In genomic region chr1:160099716-160100375, GRCh38 we compare ENCODE assay signal across 8 cellular contexts. TPM values are rescaled to one million over a fixed set of nuclear protein-coding genes. Genes with fewer than 3 reads are reported as not detected.
DNase-seq lines count a peak whose midpoint lies in the region; ATAC-seq and TF ChIP-seq lines count a peak whose summit lies in the region.
"Had no signal": no experiment of that assay in that cellular context is flagged by ENCODE, and none has a peak within 500 bp of the region (broad histone marks: within the 10 kb centered on the region; RNA-seq: fewer than 3 reads in every experiment).

No MANE protein-coding gene starts in this region.

- H3K9me3 ChIP-seq in left lung: no peaks in the 10 kb centered on the region

- peak overlapping the region; percentile 96 for H3K4me2 ChIP-seq in GM23338

- intact Hi-C loops in activated B cell treated with CpG ODN at 0.5 μM for 24 hours (cut with micrococcal nuclease): loop anchor here (1.0 to 10.0 kb wide), 4 partner anchors 95 to 1295 kb away; no protein-coding TSS in a partner anchor
- intact Hi-C loops in left lung (cut with DNase I): loop anchor here in 1 of 2 donors (2.0 to 10.0 kb wide), 3 partner anchors 95 to 192 kb away; partner anchors contain the start of gene CASQ1

- H3K27ac Mint-ChIP-seq in GM23338: no peak overlapping the region
- peak overlapping the region; percentile 85 for H3K27ac Mint-ChIP-seq in activated B cell treated with CpG ODN at 0.5 μM for 24 hours
- H3K27ac Mint-ChIP-seq in stimulated activated naive CD8-positive, alpha-beta T cell treated with anti-CD3 and anti-CD28 coated beads, Interleukin-15, amount 100 ng/mL, for 72 hours: peak overlapping the region; percentile 10 to 79

- ATAC-seq in GM23338 (no peak), activated B cell treated with CpG ODN at 0.5 μM for 24 hours (ENCODE audit: low read depth) (no peak), left lung (no peak)
- no peak for ATAC-seq in stimulated activated naive CD8-positive, alpha-beta T cell treated with anti-CD3 and anti-CD28 coated beads, Interleukin-15, amount 100 ng/mL, for 72 hours

- no peaks in the 10 kb centered on the region for H4K20me1 ChIP-seq in GM23338 (replicated peaks; ENCODE audit: insufficient read depth)

- peaks cover 5% of the 10 kb centered on the region for H3K36me3 Mint-ChIP-seq in GM23338 (ENCODE audit: low read depth)
- peaks cover 2% of the 10 kb centered on the region for H3K36me3 Mint-ChIP-seq in activated B cell treated with CpG ODN at 0.5 μM for 24 hours (ENCODE audit: low read depth)

- 0 out of 2 replicates have a peak overlapping the region, but pooled peaks have one; percentile 77 for H3K4me3 ChIP-seq in GM23338
- H3K4me3 ChIP-seq in left lung: no peak overlapping the region

- peaks cover 53% of the 10 kb centered on the region for H3K4me1 ChIP-seq in GM23338 (ENCODE audit: insufficient read depth)
- H3K4me1 ChIP-seq in left lung: peaks cover 0 to 41% of the 10 kb centered on the region in 2 donors

- H3F3A ChIP-seq in GM23338 (replicated peaks; ENCODE audit: low read depth): peaks cover 12% of the 10 kb centered on the region; the same call in 1 of the 2 replicates

- no peaks in the 10 kb centered on the region for H3K36me3 ChIP-seq in GM23338 (ENCODE audit: insufficient read depth)
- no peaks in the 10 kb centered on the region for H3K36me3 ChIP-seq in left lung

- H3K27me3 Mint-ChIP-seq in GM23338 (ENCODE audit: insufficient read depth, low read depth, poor library complexity) (peaks cover 9% of the 10 kb centered on the region), activated B cell treated with CpG ODN at 0.5 μM for 24 hours (no peaks in the 10 kb centered on the region)
- no peaks in the 10 kb centered on the region for H3K27me3 Mint-ChIP-seq in stimulated activated naive CD8-positive, alpha-beta T cell treated with anti-CD3 and anti-CD28 coated beads, Interleukin-15, amount 100 ng/mL, for 72 hours

- peaks cover 66% of the 10 kb centered on the region for H3K4me1 Mint-ChIP-seq in GM23338
- peaks cover 39% of the 10 kb centered on the region for H3K4me1 Mint-ChIP-seq in activated B cell treated with CpG ODN at 0.5 μM for 24 hours
- H3K4me1 Mint-ChIP-seq in stimulated activated naive CD8-positive, alpha-beta T cell treated with anti-CD3 and anti-CD28 coated beads, Interleukin-15, amount 100 ng/mL, for 72 hours: peaks cover 75% of the 10 kb centered on the region

- POLR2A ChIA-PET in activated B cell treated with CpG ODN at 0.5 μM for 24 hours (lab: Charles Lee): interaction anchor here (0.8 to 1.8 kb wide), 2 partner anchors 152 to 185 kb away, joined by 4 to 8 read pairs; partner anchors contain the start of gene PEX19

- no peaks in the 10 kb centered on the region for H3K9me2 ChIP-seq in GM23338 (ENCODE audit: insufficient read depth)

- H3K27me3 ChIP-seq in GM23338 (ENCODE audit: insufficient read depth) (no peaks in the 10 kb centered on the region), left lung (no peaks in the 10 kb centered on the region)

- TF ChIP-seq CTCF in GM23338 (conservative IDR thresholded peaks at IDR 0.05; ENCODE audit: low read depth in 2 of 2) (no peak), activated B cell treated with CpG ODN at 0.5 μM for 24 hours (IDR thresholded peaks at IDR 0.05) (no peak), left lung (IDR thresholded peaks at IDR 0.05) (no peak)

- no peak overlapping the region for H3K27ac ChIP-seq in GM23338 (ENCODE audit: low read depth)
- peak overlapping the region; percentile 89 to 90 for H3K27ac ChIP-seq in left lung

- no peak overlapping the region; the same call in 2 of the 3 replicates for H3K4me3 Mint-ChIP-seq in GM23338
- H3K4me3 Mint-ChIP-seq in activated B cell treated with CpG ODN at 0.5 μM for 24 hours: peak overlapping the region; percentile 84
- no peak overlapping the region for H3K4me3 Mint-ChIP-seq in stimulated activated naive CD8-positive, alpha-beta T cell treated with anti-CD3 and anti-CD28 coated beads, Interleukin-15, amount 100 ng/mL, for 72 hours

- CTCF ChIA-PET in activated B cell treated with CpG ODN at 0.5 μM for 24 hours (lab: Charles Lee): interaction anchor here (1.2 to 7.0 kb wide), 8 partner anchors 14 to 277 kb away, joined by 6 to 99 read pairs (median 22); no protein-coding TSS in a partner anchor

- no peak overlapping the region for H2AFZ ChIP-seq in GM23338

- H3K9me3 Mint-ChIP-seq in GM23338 (no peaks in the 10 kb centered on the region; the same call in 2 of the 3 replicates), activated B cell treated with CpG ODN at 0.5 μM for 24 hours (no peaks in the 10 kb centered on the region)
- no peaks in the 10 kb centered on the region for H3K9me3 Mint-ChIP-seq in stimulated activated naive CD8-positive, alpha-beta T cell treated with anti-CD3 and anti-CD28 coated beads, Interleukin-15, amount 100 ng/mL, for 72 hours

- DNase-seq in GM23338 (ENCODE audit: low spot score) (no peak), activated B cell treated with CpG ODN at 0.5 μM for 24 hours (no peak), left lung (no peak), NCI-H2029 (lab: John Stamatoyannopoulos, UW) (no peak), NCI-H1930 (lab: John Stamatoyannopoulos, UW) (no peak), NCI-H1105 (lab: John Stamatoyannopoulos, UW) (no peak)
- no peak for DNase-seq in stimulated activated naive CD8-positive, alpha-beta T cell treated with anti-CD3 and anti-CD28 coated beads, Interleukin-15, amount 100 ng/mL, for 72 hours

- H3K79me2 ChIP-seq in GM23338 (replicated peaks; ENCODE audit: insufficient read depth): peaks cover 27% of the 10 kb centered on the region

TF ChIP-seq in GM23338, 12 proteins besides CTCF, POLR2A, EP300 and RAD21 (continues in another document):
- TF ChIP-seq EZH2 (IDR thresholded peaks at IDR 0.05; ENCODE audit: low read depth, unreplicated experiment): no peak

RNA-seq across cellular contexts. Expression of gene IGSF8, which starts 1.4 kb away (rescaled TPM):
- total RNA-seq in GM23338 (2014; rRNA removed; shearing (Covaris generic)): 111 and 120 TPM in 2 replicates
- 38.4 and 41.5 TPM in 2 replicates for polyA plus RNA-seq in GM23338 (2016; fragmentation: Nextera tagmentation; extraction: Ambion mirVana)
- total RNA-seq in activated B cell treated with CpG ODN at 0.5 μM for 24 hours: 25.4 and 27.9 TPM in 2 replicates
- 10 to 100 TPM; 27.5 to 38.3 TPM for total RNA-seq in left lung

RNA-seq across cellular contexts. Expression of gene ATP1A2, which starts 15.7 kb away (rescaled TPM):
- total RNA-seq in GM23338 (2014; rRNA removed; shearing (Covaris generic)): 17.7 and 18.3 TPM in 2 replicates
- polyA plus RNA-seq in GM23338 (2016; fragmentation: Nextera tagmentation; extraction: Ambion mirVana): 4.9 and 5.2 TPM in 2 replicates
- total RNA-seq in activated B cell treated with CpG ODN at 0.5 μM for 24 hours (not detected in 2 replicates), left lung (1 to 10 TPM; 2.8 to 5.0 TPM)
- total RNA-seq: T-helper 2 cell treated with Interferon-gamma antibody and Interleukin-4, amounts not matched to agents 100 ng/mL and 5 ng/mL, for 36 hours had no signal

RNA-seq across cellular contexts. Expression of gene KCNJ9, which starts 18.5 kb away (rescaled TPM):
- 0.08 and 0.24 TPM in 2 replicates for total RNA-seq in GM23338 (2014; rRNA removed; shearing (Covaris generic))
- polyA plus RNA-seq in GM23338 (2016; fragmentation: Nextera tagmentation; extraction: Ambion mirVana): 0.26 and 0.34 TPM in 2 replicates
- not detected in 2 replicates for total RNA-seq in activated B cell treated with CpG ODN at 0.5 μM for 24 hours
- not detected for total RNA-seq in left lung
- total RNA-seq: T-helper 2 cell treated with Interferon-gamma antibody and Interleukin-4, amounts not matched to agents 100 ng/mL and 5 ng/mL, for 36 hours had no signal

RNA-seq across cellular contexts. Expression of gene KCNJ10, which starts 29.9 kb away (rescaled TPM):
- total RNA-seq in GM23338 (2014; rRNA removed; shearing (Covaris generic)): 1.6 and 2.8 TPM in 2 replicates
- polyA plus RNA-seq in GM23338 (2016; fragmentation: Nextera tagmentation; extraction: Ambion mirVana): 1.2 and 1.4 TPM in 2 replicates
- total RNA-seq in activated B cell treated with CpG ODN at 0.5 μM for 24 hours (not detected in 2 replicates), left lung (under 1 TPM in 1 of 2 donors, not detected in 1; 0.58 TPM)
- total RNA-seq: T-helper 2 cell treated with Interferon-gamma antibody and Interleukin-4, amounts not matched to agents 100 ng/mL and 5 ng/mL, for 36 hours had no signal

RNA-seq across cellular contexts. Expression of gene ATP1A4, which starts 51.6 kb away (rescaled TPM):
- 0.23 and 0.63 TPM in 2 replicates for total RNA-seq in GM23338 (2014; rRNA removed; shearing (Covaris generic))
- 0.27 and 0.43 TPM in 2 replicates for polyA plus RNA-seq in GM23338 (2016; fragmentation: Nextera tagmentation; extraction: Ambion mirVana)
- total RNA-seq in activated B cell treated with CpG ODN at 0.5 μM for 24 hours (not detected in 2 replicates), left lung (not detected)
- total RNA-seq: T-helper 2 cell treated with Interferon-gamma antibody and Interleukin-4, amounts not matched to agents 100 ng/mL and 5 ng/mL, for 36 hours had no signal
